Comparison of ENCODE assay signal across 9 cellular contexts in the genomic region with DNA sequence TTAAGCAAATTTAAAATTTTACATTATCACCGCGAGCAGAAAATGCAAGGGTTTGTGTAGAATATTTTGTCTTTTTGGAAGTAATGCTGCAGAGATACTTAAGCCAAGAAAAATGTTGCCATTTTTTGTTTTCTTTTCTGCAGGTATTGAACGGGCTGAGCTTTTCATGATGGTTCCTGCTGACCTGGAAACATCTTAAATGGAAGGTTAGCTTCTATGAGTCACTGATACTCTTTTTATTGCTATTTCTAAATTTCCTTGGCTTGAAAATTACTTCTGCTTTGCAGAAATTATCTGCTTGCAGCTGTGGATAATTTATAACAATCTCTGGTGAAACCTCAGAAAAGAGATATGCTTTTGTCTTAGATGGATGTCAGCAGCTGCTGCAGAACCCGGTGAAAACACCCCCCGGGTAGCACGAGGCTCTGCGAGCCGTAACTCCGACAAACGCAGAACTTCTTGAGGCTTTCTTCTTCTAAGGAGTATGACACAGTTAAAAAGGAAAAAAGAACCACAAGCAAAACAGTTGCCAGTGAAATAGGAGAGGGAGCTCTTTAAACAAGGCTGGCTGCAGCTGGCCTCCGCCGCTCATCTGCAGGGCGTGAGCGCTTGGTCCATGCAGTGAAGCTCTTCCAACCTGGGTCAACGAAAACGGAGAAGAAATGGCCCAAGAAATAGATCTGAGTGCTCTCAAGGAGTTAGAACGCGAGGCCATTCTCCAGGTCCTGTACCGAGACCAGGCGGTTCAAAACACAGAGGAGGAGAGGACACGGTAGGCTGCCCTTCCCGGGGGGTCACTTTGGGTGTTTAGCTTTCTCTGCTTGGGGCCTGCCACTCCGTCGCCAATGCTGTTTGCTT. TPM values are rescaled to one million over a fixed set of nuclear protein-coding genes. Genes with fewer than 3 reads are reported as not detected.
DNase-seq lines count a peak whose midpoint lies in the region; TF ChIP-seq lines count a peak whose summit lies in the region.
"Had no signal": no experiment of that assay in that cellular context is flagged by ENCODE, and none has a peak within 500 bp of the region (broad histone marks: within the 10 kb centered on the region; RNA-seq: fewer than 3 reads in every experiment).

No MANE protein-coding gene starts in this region.

- POLR2A ChIA-PET in activated CD4-positive, alpha-beta memory T cell treated with anti-CD3 and anti-CD28 coated beads, Interleukin-2, amount 10 ng/mL, durations not matched to agents 7 days and 5 days (lab: Charles Lee): interaction anchor here (1.0 to 4.9 kb wide), 2 partner anchors 13 to 15 kb away, joined by 3 to 105 read pairs; a partner anchor contains a TSS
- POLR2A ChIA-PET in activated CD4-positive, alpha-beta memory T cell treated with anti-CD3 and anti-CD28 coated beads for 36 hours (lab: Charles Lee): no interaction called here

- CTCF ChIA-PET in activated CD4-positive, alpha-beta memory T cell treated with anti-CD3 and anti-CD28 coated beads, Interleukin-2, amount 10 ng/mL, durations not matched to agents 7 days and 5 days (lab: Charles Lee): interaction anchor here (1.2 to 7.6 kb wide), 4 partner anchors 9 to 449 kb away, joined by 4 to 83 read pairs (median 6); a partner anchor contains a TSS
- CTCF ChIA-PET in activated CD4-positive, alpha-beta memory T cell treated with anti-CD3 and anti-CD28 coated beads for 36 hours (lab: Charles Lee): interaction anchor here (0.8 to 6.5 kb wide), 4 partner anchors 13 to 442 kb away, joined by 3 to 51 read pairs (median 4); a partner anchor contains a TSS

- no peaks in the 10 kb centered on the region for H3K27me3 ChIP-seq in thymus (ENCODE audit: control insufficient read depth, insufficient read depth)

- H3K4me1 ChIP-seq in thymus (ENCODE audit: control insufficient read depth, insufficient read depth, low read length): peaks cover 43% of the 10 kb centered on the region

- whole genome bisulfite sequencing in thymus: 33% methylated on average over 24 of the region's 24 CpGs

- H3K36me3 ChIP-seq in thymus (ENCODE audit: control insufficient read depth, insufficient read depth): peaks cover 17% of the 10 kb centered on the region

- intact Hi-C loops in activated CD4-positive, alpha-beta memory T cell treated with anti-CD3 and anti-CD28 coated beads for 36 hours (cut with micrococcal nuclease): no loop called here

- peaks cover 31% of the 10 kb centered on the region for H3K4me1 Mint-ChIP-seq in activated CD4-positive, alpha-beta memory T cell treated with anti-CD3 and anti-CD28 coated beads, Interleukin-2, amount 10 ng/mL, durations not matched to agents 7 days and 5 days
- peaks cover 12% of the 10 kb centered on the region for H3K4me1 Mint-ChIP-seq in activated CD4-positive, alpha-beta memory T cell treated with anti-CD3 and anti-CD28 coated beads for 36 hours (ENCODE audit: low read depth)

- no peak for DNase-seq in activated CD4-positive, alpha-beta memory T cell treated with anti-CD3 and anti-CD28 coated beads, Interleukin-2, amount 10 ng/mL, durations not matched to agents 7 days and 5 days
- no peak for DNase-seq in activated CD4-positive, alpha-beta memory T cell treated with anti-CD3 and anti-CD28 coated beads for 36 hours
- DNase-seq in mucosa of gallbladder (ENCODE audit: low spot score): no peak
- no peak for DNase-seq in RPMI8226
- no peak for DNase-seq in NCI-H748 (lab: John Stamatoyannopoulos, UW; ENCODE audit: unreplicated experiment)

- H3K4me3 Mint-ChIP-seq in activated CD4-positive, alpha-beta memory T cell treated with anti-CD3 and anti-CD28 coated beads, Interleukin-2, amount 10 ng/mL, durations not matched to agents 7 days and 5 days: no peak overlapping the region
- H3K4me3 Mint-ChIP-seq in activated CD4-positive, alpha-beta memory T cell treated with anti-CD3 and anti-CD28 coated beads for 36 hours: no peak overlapping the region

- H3K27ac ChIP-seq in VCaP: peak overlapping the region; percentile 85
- H3K27ac ChIP-seq in thymus (ENCODE audit: low read depth): peak overlapping the region; percentile 91

- H3K27ac Mint-ChIP-seq in activated CD4-positive, alpha-beta memory T cell treated with anti-CD3 and anti-CD28 coated beads, Interleukin-2, amount 10 ng/mL, durations not matched to agents 7 days and 5 days: peak overlapping the region; percentile 19
- H3K27ac Mint-ChIP-seq in activated CD4-positive, alpha-beta memory T cell treated with anti-CD3 and anti-CD28 coated beads for 36 hours: no peak overlapping the region

- H3K36me3 Mint-ChIP-seq in activated CD4-positive, alpha-beta memory T cell treated with anti-CD3 and anti-CD28 coated beads, Interleukin-2, amount 10 ng/mL, durations not matched to agents 7 days and 5 days (ENCODE audit: low read depth): peaks cover 70% of the 10 kb centered on the region
- peaks cover 73% of the 10 kb centered on the region for H3K36me3 Mint-ChIP-seq in activated CD4-positive, alpha-beta memory T cell treated with anti-CD3 and anti-CD28 coated beads for 36 hours

- H3K9me3 ChIP-seq in iPS-18c (ENCODE audit: control insufficient read depth, insufficient read depth, low read length) (no peaks in the 10 kb centered on the region), thymus (ENCODE audit: control insufficient read depth) (no peaks in the 10 kb centered on the region)
- H3K9me3 ChIP-seq: Caco-2 had no signal

- TF ChIP-seq CTCF in VCaP (conservative IDR thresholded peaks at IDR 0.05): no peak

- H3K4me3 ChIP-seq in iPS-18c (ENCODE audit: insufficient read depth, low read depth, low read length) (peak overlapping the region; percentile 10; the same call in 1 of the 2 replicates), thymus (ENCODE audit: low read length) (peak overlapping the region; percentile 59)

- no peaks in the 10 kb centered on the region for H3K9me3 Mint-ChIP-seq in activated CD4-positive, alpha-beta memory T cell treated with anti-CD3 and anti-CD28 coated beads, Interleukin-2, amount 10 ng/mL, durations not matched to agents 7 days and 5 days
- no peaks in the 10 kb centered on the region for H3K9me3 Mint-ChIP-seq in activated CD4-positive, alpha-beta memory T cell treated with anti-CD3 and anti-CD28 coated beads for 36 hours

- no peaks in the 10 kb centered on the region for H3K27me3 Mint-ChIP-seq in activated CD4-positive, alpha-beta memory T cell treated with anti-CD3 and anti-CD28 coated beads, Interleukin-2, amount 10 ng/mL, durations not matched to agents 7 days and 5 days
- no peaks in the 10 kb centered on the region for H3K27me3 Mint-ChIP-seq in activated CD4-positive, alpha-beta memory T cell treated with anti-CD3 and anti-CD28 coated beads for 36 hours

RNA-seq across cellular contexts. Expression of a gene that starts 13.0 kb away (rescaled TPM):
- 100 to 1,000 TPM; 133 to 135 TPM for total RNA-seq in activated CD4-positive, alpha-beta memory T cell treated with anti-CD3 and anti-CD28 coated beads, Interleukin-2, amount 10 ng/mL, durations not matched to agents 7 days and 5 days
- 100 to 1,000 TPM; 181 to 186 TPM for total RNA-seq in activated CD4-positive, alpha-beta memory T cell treated with anti-CD3 and anti-CD28 coated beads for 36 hours
- 109 TPM for polyA plus RNA-seq in thymus
- total RNA-seq in mucosa of gallbladder: 4.1 TPM

RNA-seq across cellular contexts. Expression of a gene that starts 18.3 kb away (rescaled TPM):
- 100 to 1,000 TPM; 130 to 133 TPM for total RNA-seq in activated CD4-positive, alpha-beta memory T cell treated with anti-CD3 and anti-CD28 coated beads, Interleukin-2, amount 10 ng/mL, durations not matched to agents 7 days and 5 days
- 100 to 1,000 TPM; 117 to 120 TPM for total RNA-seq in activated CD4-positive, alpha-beta memory T cell treated with anti-CD3 and anti-CD28 coated beads for 36 hours
- polyA plus RNA-seq in thymus: 248 TPM
- 155 TPM for total RNA-seq in mucosa of gallbladder

Comparison
In these comparisons a context has a peak if more than half of its experiments do, and no peak if none do; other contexts are left out.
1. RNA of a gene that starts 13.0 kb away (total RNA-seq): 181 to 186 TPM in activated CD4-positive, alpha-beta memory T cell treated with anti-CD3 and anti-CD28 coated beads for 36 hours and 133 to 135 TPM in activated CD4-positive, alpha-beta memory T cell treated with anti-CD3 and anti-CD28 coated beads, Interleukin-2, amount 10 ng/mL, durations not matched to agents 7 days and 5 days; 4.1 TPM in mucosa of gallbladder (single experiment); every median in the first group is over 10 times any median in the second.